ENCODE assay signal across 29 cellular contexts in genomic region chr7:47323904-47324303, GRCh38.
"Had no signal": no experiment of that assay in that cellular context is flagged by ENCODE, and none has a peak within 500 bp of the region (broad histone marks: within the 10 kb centered on the region; RNA-seq: fewer than 3 reads in every experiment).

No MANE protein-coding gene starts in this region.

- H3K27me3 ChIP-seq: neural progenitor cell, ovary, right lobe of liver, sigmoid colon, suprapubic skin, testis, tibial artery, transverse colon, upper lobe of right lung, uterus had no signal

- H3K36me3 Mint-ChIP-seq: naive thymus-derived CD4-positive, alpha-beta T cell; natural killer cell had no signal

- H3K4me3 ChIP-seq: neural progenitor cell, ovary, psoas muscle, right lobe of liver, sigmoid colon, suprapubic skin, testis, tibial artery, transverse colon, upper lobe of right lung, uterus had no signal

- DNase-seq: naive thymus-derived CD4-positive, alpha-beta T cell; natural killer cell; occipital lobe; ovary; posterior cingulate gyrus; psoas muscle; sigmoid colon; small intestine; stimulated activated CD4-positive, alpha-beta T cell treated with anti-CD3 and anti-CD28 coated beads, Interleukin-15, amount 100 ng/mL, for 24 hours; stimulated activated CD4-positive, alpha-beta T cell treated with anti-CD3 and anti-CD28 coated beads, Interleukin-2, amount 100 ng/mL, for 24 hours; stimulated activated CD4-positive, alpha-beta T cell treated with anti-CD3 and anti-CD28 coated beads, Interleukin-2, amount 100 ng/mL, for 48 hours; stimulated activated CD4-positive, alpha-beta T cell treated with anti-CD3 and anti-CD28 coated beads, Interleukin-4, amount 100 ng/mL, for 24 hours; stimulated activated naive CD4-positive, alpha-beta T cell; stimulated activated naive CD8-positive, alpha-beta T cell treated with anti-CD3 and anti-CD28 coated beads, Interleukin-15, amount 100 ng/mL, for 72 hours; stimulated activated naive CD8-positive, alpha-beta T cell treated with anti-CD3 and anti-CD28 coated beads, Interleukin-15, Interleukin-2, amounts not matched to agents 100 U/mL and 50 U/mL, for 24 hours; substantia nigra; testis; tibial artery; transverse colon; upper lobe of right lung; uterus had no signal

- ATAC-seq: naive thymus-derived CD4-positive, alpha-beta T cell; natural killer cell; psoas muscle; stimulated activated memory B cell treated with anti-CD40 and anti-IgM and Interleukin-4, amounts not matched to agents 10 μg/mL and 1 μg/mL and 100 μg/mL, for 72 hours; stimulated activated naive CD8-positive, alpha-beta T cell treated with anti-CD3 and anti-CD28 coated beads, Interleukin-15, amount 100 ng/mL, for 72 hours; stimulated activated naive CD8-positive, alpha-beta T cell treated with anti-CD3 and anti-CD28 coated beads, Interleukin-15, Interleukin-2, amounts not matched to agents 100 U/mL and 50 U/mL, for 24 hours; upper lobe of right lung had no signal

- H3K36me3 ChIP-seq: neural progenitor cell, ovary, suprapubic skin, uterus had no signal

- H3K9me3 ChIP-seq: ovary, psoas muscle, right lobe of liver, sigmoid colon, suprapubic skin, testis, tibial artery, transverse colon, upper lobe of right lung, uterus had no signal

- H3K4me1 Mint-ChIP-seq: naive thymus-derived CD4-positive, alpha-beta T cell; natural killer cell had no signal

- H3K27ac Mint-ChIP-seq: naive thymus-derived CD4-positive, alpha-beta T cell; natural killer cell; neural progenitor cell; stimulated activated memory B cell treated with anti-CD40 and anti-IgM and Interleukin-4, amounts not matched to agents 10 μg/mL and 1 μg/mL and 100 μg/mL, for 72 hours; stimulated activated naive CD8-positive, alpha-beta T cell treated with anti-CD3 and anti-CD28 coated beads, Interleukin-15, amount 100 ng/mL, for 72 hours; type B pancreatic cell had no signal

- H3K4me3 Mint-ChIP-seq: naive thymus-derived CD4-positive, alpha-beta T cell; natural killer cell; nephron; neural progenitor cell; stimulated activated memory B cell treated with anti-CD40 and anti-IgM and Interleukin-4, amounts not matched to agents 10 μg/mL and 1 μg/mL and 100 μg/mL, for 72 hours; stimulated activated naive CD8-positive, alpha-beta T cell treated with anti-CD3 and anti-CD28 coated beads, Interleukin-15, amount 100 ng/mL, for 72 hours; type B pancreatic cell had no signal

- H3K9me3 Mint-ChIP-seq: natural killer cell; nephron; stimulated activated memory B cell treated with anti-CD40 and anti-IgM and Interleukin-4, amounts not matched to agents 10 μg/mL and 1 μg/mL and 100 μg/mL, for 72 hours; stimulated activated naive CD8-positive, alpha-beta T cell treated with anti-CD3 and anti-CD28 coated beads, Interleukin-15, amount 100 ng/mL, for 72 hours; type B pancreatic cell had no signal

- H3K27ac ChIP-seq: neural progenitor cell, ovary, parathyroid adenoma, psoas muscle, sigmoid colon, suprapubic skin, testis, tibial artery, transverse colon, upper lobe of right lung, uterus had no signal

- H3K27me3 Mint-ChIP-seq: progenitor cell of endocrine pancreas; stimulated activated memory B cell treated with anti-CD40 and anti-IgM and Interleukin-4, amounts not matched to agents 10 μg/mL and 1 μg/mL and 100 μg/mL, for 72 hours; type B pancreatic cell had no signal
